ENCODE assay signal across 10 cellular contexts in genomic region chr2:98476192-98476868, GRCh38. TPM values are rescaled to one million over a fixed set of nuclear protein-coding genes. Genes with fewer than 3 reads are reported as not detected.
A peak's percentile ranks its signal among the peaks of the same experiment; 100 is the strongest.
DNase-seq lines count a peak whose midpoint lies in the region; ATAC-seq and TF ChIP-seq lines count a peak whose summit lies in the region.
"Had no signal": no experiment of that assay in that cellular context is flagged by ENCODE, and none has a peak within 500 bp of the region (broad histone marks: within the 10 kb centered on the region; RNA-seq: fewer than 3 reads in every experiment).

No MANE protein-coding gene starts in this region.

- intact Hi-C loops in dorsolateral prefrontal cortex (cut with DNase I): no loop called here

- ATAC-seq in naive thymus-derived CD8-positive, alpha-beta T cell: no peak
- ATAC-seq in GM21447 (IDR thresholded peaks at IDR 0.05; ENCODE audit: unreplicated experiment): no peak

- H3K27me3 Mint-ChIP-seq in naive thymus-derived CD8-positive, alpha-beta T cell: no peaks in the 10 kb centered on the region

- H3K36me3 Mint-ChIP-seq in naive thymus-derived CD8-positive, alpha-beta T cell: peaks cover 0 to 3% (median 0%) of the 10 kb centered on the region in 3 donors

- H3K27ac Mint-ChIP-seq in naive thymus-derived CD8-positive, alpha-beta T cell: peak overlapping the region; percentile 67 to 98 (median 93)

- H3K27ac ChIP-seq in HEK293 (ENCODE audit: extremely low read depth, low read depth, low read length) (no peak overlapping the region), dorsolateral prefrontal cortex (no peak overlapping the region)

- TF ChIP-seq CTCF in HEK293 (tag by site-specific recombination; IDR thresholded peaks at IDR 0.05) (no peak), dorsolateral prefrontal cortex (IDR thresholded peaks at IDR 0.05 in 54 of 56, conservative IDR thresholded peaks at IDR 0.05 in 2 of 56; ENCODE audit: low read depth in 1 of 56, partially characterized antibody in 56 of 56) (no peak)

- H3K36me3 ChIP-seq in HEK293 (ENCODE audit: control insufficient read depth in 2 of 2, insufficient read depth in 1 of 2, low read length in 2 of 2): no peaks in the 10 kb centered on the region

- H3K4me1 Mint-ChIP-seq in naive thymus-derived CD8-positive, alpha-beta T cell: peaks cover 60 to 100% (median 98%) of the 10 kb centered on the region in 4 donors

- H3K4me1 ChIP-seq in HEK293 (ENCODE audit: control insufficient read depth, insufficient read depth, low read length): peaks cover 33% of the 10 kb centered on the region

- H3K9me3 Mint-ChIP-seq in naive thymus-derived CD8-positive, alpha-beta T cell: no peaks in the 10 kb centered on the region

- peak overlapping the region in 7 of 10 donors; percentile 9 to 78 (median 47) for H3K4me3 Mint-ChIP-seq in naive thymus-derived CD8-positive, alpha-beta T cell

- CTCF ChIA-PET in HEK293 (lab: Yijun Ruan, JAX): interaction anchor here (0.7 to 2.8 kb wide), 5 partner anchors 8 to 341 kb away, joined by 3 to 9 read pairs (median 3); no protein-coding TSS in a partner anchor

- H3K27me3 ChIP-seq in dorsolateral prefrontal cortex: no peaks in the 10 kb centered on the region

- DNase-seq in NCI-H2081 (lab: John Stamatoyannopoulos, UW): peak; percentile 52 to 75
- no peak for DNase-seq in NCI-H2081 treated with DMSO at 0.1 percent for 48 hours (lab: John Stamatoyannopoulos, UW)
- peak; percentile 82 for DNase-seq in RPMI8226
- no peak for DNase-seq in naive thymus-derived CD8-positive, alpha-beta T cell
- no peak for DNase-seq in dorsolateral prefrontal cortex
- DNase-seq in dermis blood vessel endothelial cell: no peak
- DNase-seq: activated effector memory CD4-positive, alpha-beta T cell treated with Interleukin-2 at 50 U/mL for 16 hours; SIG-M5 had no signal

- no peaks in the 10 kb centered on the region for H3K9me3 ChIP-seq in HEK293 (ENCODE audit: control insufficient read depth, insufficient read depth, low read depth, low read length)

- H3K4me3 ChIP-seq in HEK293 (ENCODE audit: low read depth, low read length) (no peak overlapping the region), dorsolateral prefrontal cortex (no peak overlapping the region)

- POLR2A ChIA-PET in HEK293 (lab: Yijun Ruan, JAX): interaction anchor here (1.6 kb wide), 1 partner anchor 12 kb away, joined by 6 read pairs; no protein-coding TSS in a partner anchor
- POLR2A ChIA-PET in naive thymus-derived CD8-positive, alpha-beta T cell (lab: Charles Lee): interaction anchor here (15.8 kb wide), 1 partner anchor 10 kb away, joined by 194 read pairs; no protein-coding TSS in a partner anchor

TF ChIP-seq in HEK293, 187 proteins besides CTCF, POLR2A, EP300 and RAD21 (continues in another document):
- TF ChIP-seq ZBTB21 (tag by site-specific recombination; IDR thresholded peaks at IDR 0.05) (no peak), AEBP2 (tag by site-specific recombination; IDR thresholded peaks at IDR 0.05; ENCODE audit: borderline replicate concordance) (no peak), ZNF10 (tag by site-specific recombination; IDR thresholded peaks at IDR 0.05) (no peak), GLIS2 (tag by site-specific recombination; IDR thresholded peaks at IDR 0.05) (0 out of 2 replicates have a peak, but pooled peaks have one; percentile 22), GLI2 (tag by site-specific recombination; IDR thresholded peaks at IDR 0.05; ENCODE audit: borderline replicate concordance, low read depth) (no peak), ZNF423 (tag by site-specific recombination; IDR thresholded peaks at IDR 0.05) (peak; percentile 77), FEZF1 (tag by site-specific recombination; IDR thresholded peaks at IDR 0.05) (no peak), ZNF449 (tag by site-specific recombination; IDR thresholded peaks at IDR 0.05) (no peak), ZNF214 (tag by site-specific recombination; IDR thresholded peaks at IDR 0.05; ENCODE audit: borderline replicate concordance) (no peak), ZNF202 (tag by site-specific recombination; IDR thresholded peaks at IDR 0.05; ENCODE audit: borderline replicate concordance) (no peak), ZFP3 (tag by site-specific recombination; IDR thresholded peaks at IDR 0.05; ENCODE audit: low read depth) (no peak), ZNF248 (tag by site-specific recombination; IDR thresholded peaks at IDR 0.05) (no peak), ZNF777 (tag by site-specific recombination; IDR thresholded peaks at IDR 0.05; ENCODE audit: borderline replicate concordance) (no peak), ZNF560 (tag by site-specific recombination; IDR thresholded peaks at IDR 0.05; ENCODE audit: borderline replicate concordance) (no peak), OVOL3 (tag by site-specific recombination; IDR thresholded peaks at IDR 0.05) (no peak), ATF2 (tag by site-specific recombination; IDR thresholded peaks at IDR 0.05; ENCODE audit: low read depth) (no peak), ZNF112 (tag by site-specific recombination; IDR thresholded peaks at IDR 0.05) (no peak), ZFP41 (tag by site-specific recombination; IDR thresholded peaks at IDR 0.05; ENCODE audit: borderline replicate concordance) (no peak)
- TF ChIP-seq, protein P1, sequence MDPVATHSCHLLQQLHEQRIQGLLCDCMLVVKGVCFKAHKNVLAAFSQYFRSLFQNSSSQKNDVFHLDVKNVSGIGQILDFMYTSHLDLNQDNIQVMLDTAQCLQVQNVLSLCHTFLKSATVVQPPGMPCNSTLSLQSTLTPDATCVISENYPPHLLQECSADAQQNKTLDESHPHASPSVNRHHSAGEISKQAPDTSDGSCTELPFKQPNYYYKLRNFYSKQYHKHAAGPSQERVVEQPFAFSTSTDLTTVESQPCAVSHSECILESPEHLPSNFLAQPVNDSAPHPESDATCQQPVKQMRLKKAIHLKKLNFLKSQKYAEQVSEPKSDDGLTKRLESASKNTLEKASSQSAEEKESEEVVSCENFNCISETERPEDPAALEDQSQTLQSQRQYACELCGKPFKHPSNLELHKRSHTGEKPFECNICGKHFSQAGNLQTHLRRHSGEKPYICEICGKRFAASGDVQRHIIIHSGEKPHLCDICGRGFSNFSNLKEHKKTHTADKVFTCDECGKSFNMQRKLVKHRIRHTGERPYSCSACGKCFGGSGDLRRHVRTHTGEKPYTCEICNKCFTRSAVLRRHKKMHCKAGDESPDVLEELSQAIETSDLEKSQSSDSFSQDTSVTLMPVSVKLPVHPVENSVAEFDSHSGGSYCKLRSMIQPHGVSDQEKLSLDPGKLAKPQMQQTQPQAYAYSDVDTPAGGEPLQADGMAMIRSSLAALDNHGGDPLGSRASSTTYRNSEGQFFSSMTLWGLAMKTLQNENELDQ (tag by site-specific recombination; IDR thresholded peaks at IDR 0.05; ENCODE audit: low read depth): no peak
- TF ChIP-seq, protein P2, sequence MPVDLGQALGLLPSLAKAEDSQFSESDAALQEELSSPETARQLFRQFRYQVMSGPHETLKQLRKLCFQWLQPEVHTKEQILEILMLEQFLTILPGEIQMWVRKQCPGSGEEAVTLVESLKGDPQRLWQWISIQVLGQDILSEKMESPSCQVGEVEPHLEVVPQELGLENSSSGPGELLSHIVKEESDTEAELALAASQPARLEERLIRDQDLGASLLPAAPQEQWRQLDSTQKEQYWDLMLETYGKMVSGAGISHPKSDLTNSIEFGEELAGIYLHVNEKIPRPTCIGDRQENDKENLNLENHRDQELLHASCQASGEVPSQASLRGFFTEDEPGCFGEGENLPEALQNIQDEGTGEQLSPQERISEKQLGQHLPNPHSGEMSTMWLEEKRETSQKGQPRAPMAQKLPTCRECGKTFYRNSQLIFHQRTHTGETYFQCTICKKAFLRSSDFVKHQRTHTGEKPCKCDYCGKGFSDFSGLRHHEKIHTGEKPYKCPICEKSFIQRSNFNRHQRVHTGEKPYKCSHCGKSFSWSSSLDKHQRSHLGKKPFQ (tag by site-specific recombination; IDR thresholded peaks at IDR 0.05): peak; percentile 94

RNA-seq across cellular contexts. Expression of gene INPP4A, which starts 31.7 kb away (rescaled TPM):
- 100 to 1,000 TPM; 130 to 141 TPM for total RNA-seq in naive thymus-derived CD8-positive, alpha-beta T cell
- polyA plus RNA-seq in naive thymus-derived CD8-positive, alpha-beta T cell: 10 to 100 TPM; 37.7 to 64.3 (median 46.3) TPM
- total RNA-seq in dorsolateral prefrontal cortex (100 to 1,000 TPM in 104 of 120 experiments, 10 to 100 TPM in 16; 54.2 to 160 (median 122) TPM), dermis blood vessel endothelial cell (41.9 and 55.7 TPM in 2 replicates)

Comparison
In these comparisons a context has a peak if more than half of its experiments do, and no peak if none do; other contexts are left out.
1. DNase-seq: peak in NCI-H2081 (2 of 2) and RPMI8226 (single experiment); none in NCI-H2081 treated with DMSO at 0.1 percent for 48 hours (single experiment), naive thymus-derived CD8-positive, alpha-beta T cell (0 of 10), dorsolateral prefrontal cortex (0 of 10) and dermis blood vessel endothelial cell (single experiment).